Comparison of ENCODE assay signal across 20 cellular contexts in the genomic region with DNA sequence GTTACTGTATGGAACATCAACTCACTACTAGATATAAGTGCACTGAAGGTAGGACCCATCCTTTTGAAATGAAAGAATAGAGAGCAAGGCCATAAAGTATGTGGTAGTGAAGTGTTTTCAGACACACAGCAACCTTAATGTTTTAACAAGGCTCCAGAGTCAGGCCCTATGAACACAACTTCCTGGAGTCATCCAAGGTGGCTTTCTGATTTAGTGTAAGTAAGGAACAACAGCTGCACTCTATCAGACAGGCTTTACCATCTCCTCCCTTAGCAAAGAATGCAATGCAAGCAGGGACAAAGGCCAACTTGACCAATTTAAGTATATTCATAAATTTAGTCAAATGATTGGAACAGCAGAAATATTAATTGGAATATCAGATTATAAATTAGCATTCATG.
A peak's percentile ranks its signal among the peaks of the same experiment; 100 is the strongest.
DNase-seq lines count a peak whose midpoint lies in the region; ATAC-seq, FAIRE-seq and TF ChIP-seq lines count a peak whose summit lies in the region.
"Had no signal": no experiment of that assay in that cellular context is flagged by ENCODE, and none has a peak within 500 bp of the region (broad histone marks: within the 10 kb centered on the region; RNA-seq: fewer than 3 reads in every experiment).

No MANE protein-coding gene starts in this region.

- H3K9me3 ChIP-seq in liver (ENCODE audit: control insufficient read depth in 4 of 4, low read length in 3 of 4) (no peaks in the 10 kb centered on the region), HepG2 (ENCODE audit: low read length) (no peaks in the 10 kb centered on the region), small intestine (ENCODE audit: control insufficient read depth, low read depth) (no peaks in the 10 kb centered on the region)
- H3K9me3 ChIP-seq: A549, Caco-2, HAP-1 had no signal

- no TSS peak for BruUV-seq in HepG2 (replicated peaks; lab: Mats Ljungman, UMichigan)

- intact Hi-C loops in HepG2 (cut with micrococcal nuclease; ENCODE audit: unreplicated experiment): no loop called here
- intact Hi-C loops in left colon (cut with DNase I, micrococcal nuclease): no loop called here
- intact Hi-C loops in activated CD8-positive, alpha-beta T cell treated with anti-CD3 and anti-CD28 coated beads for 36 hours (cut with micrococcal nuclease): no loop called here

- FAIRE-seq in HepG2 (lab: Jason Lieb, UNC) (no peak), small intestine (lab: Jason Lieb, UNC) (no peak)
- FAIRE-seq: D721Med, G401.6, GM12891, GM19239, H1 had no signal

- H4K20me1 ChIP-seq in HepG2 (ENCODE audit: insufficient read depth, low read length): no peaks in the 10 kb centered on the region

- no peak for TF ChIP-seq POLR2A in HepG2 (IDR thresholded peaks at IDR 0.05; ENCODE audit: insufficient read depth in 1 of 2, low read depth in 2 of 2, low read length in 2 of 2)

- ATAC-seq in HepG2 (no peak), left colon (peak; percentile 69), HG02884 (IDR thresholded peaks at IDR 0.05; ENCODE audit: unreplicated experiment) (no peak)
- no peak for ATAC-seq in activated CD8-positive, alpha-beta T cell treated with anti-CD3 and anti-CD28 coated beads for 36 hours
- ATAC-seq in natural killer cell treated with Interleukin-12 subunit alpha and Interleukin-12 subunit beta and Interleukin-15 and Interleukin-18, amount 100 ng/mL, for 72 hours: no peak
- ATAC-seq: A549 had no signal

- H3K36me3 Mint-ChIP-seq in activated CD8-positive, alpha-beta T cell treated with anti-CD3 and anti-CD28 coated beads for 36 hours (ENCODE audit: low read depth): no peaks in the 10 kb centered on the region
- H3K36me3 Mint-ChIP-seq in natural killer cell treated with Interleukin-12 subunit alpha and Interleukin-12 subunit beta and Interleukin-15 and Interleukin-18, amount 100 ng/mL, for 72 hours: no peaks in the 10 kb centered on the region

- no peak overlapping the region for H3K4me2 ChIP-seq in HepG2 (ENCODE audit: low read depth, low read length)
- H3K4me2 ChIP-seq: A549 had no signal

- TF ChIP-seq CTCF in liver (IDR thresholded peaks at IDR 0.05; ENCODE audit: low read depth, low read length, missing input control): no peak
- TF ChIP-seq CTCF in HepG2 (CRISPR knock-in tag; IDR thresholded peaks at IDR 0.05): no peak
- no peak for TF ChIP-seq CTCF in activated CD8-positive, alpha-beta T cell treated with anti-CD3 and anti-CD28 coated beads for 36 hours (IDR thresholded peaks at IDR 0.05)

- H3K4me3 Mint-ChIP-seq in activated CD8-positive, alpha-beta T cell treated with anti-CD3 and anti-CD28 coated beads for 36 hours: no peak overlapping the region
- H3K4me3 Mint-ChIP-seq in natural killer cell treated with Interleukin-12 subunit alpha and Interleukin-12 subunit beta and Interleukin-15 and Interleukin-18, amount 100 ng/mL, for 72 hours: no peak overlapping the region
- H3K4me3 Mint-ChIP-seq: CD4-positive, alpha-beta T cell had no signal

- peaks cover 0 to 2% (median under 1%) of the 10 kb centered on the region in 4 donors for H3K36me3 ChIP-seq in liver (ENCODE audit: control insufficient read depth in 4 of 4, insufficient read depth in 3 of 4, low read depth in 1 of 4, low read length in 3 of 4)
- H3K36me3 ChIP-seq in HepG2 (replicated peaks in 1 of 2; ENCODE audit: control insufficient read depth in 1 of 2, insufficient read depth in 2 of 2, low read length in 2 of 2): peaks cover 2 to 7% of the 10 kb centered on the region in 2 experiments; a peak in 1 of 5 replicates
- H3K36me3 ChIP-seq in small intestine (ENCODE audit: control insufficient read depth in 2 of 2, insufficient read depth in 2 of 2, low read length in 2 of 2): no peaks in the 10 kb centered on the region
- H3K36me3 ChIP-seq: HAP-1 had no signal

- H3K4me1 ChIP-seq in liver (ENCODE audit: control insufficient read depth in 4 of 4, insufficient read depth in 4 of 4, low read length in 3 of 4) (peaks cover 0 to 30% (median 7%) of the 10 kb centered on the region in 4 donors), HepG2 (ENCODE audit: insufficient read depth, low read length) (no peaks in the 10 kb centered on the region), small intestine (ENCODE audit: control insufficient read depth in 2 of 2, insufficient read depth in 1 of 2, low read depth in 1 of 2, low read length in 1 of 2) (no peaks in the 10 kb centered on the region)
- H3K4me1 ChIP-seq: A549, Caco-2, HAP-1 had no signal

- no peak for TF ChIP-seq RAD21 in liver (IDR thresholded peaks at IDR 0.05)
- TF ChIP-seq RAD21 in HepG2 (CRISPR knock-in tag; IDR thresholded peaks at IDR 0.05): no peak

- H3K27me3 Mint-ChIP-seq in activated CD8-positive, alpha-beta T cell treated with anti-CD3 and anti-CD28 coated beads for 36 hours: no peaks in the 10 kb centered on the region
- H3K27me3 Mint-ChIP-seq in natural killer cell treated with Interleukin-12 subunit alpha and Interleukin-12 subunit beta and Interleukin-15 and Interleukin-18, amount 100 ng/mL, for 72 hours: no peaks in the 10 kb centered on the region
- H3K27me3 Mint-ChIP-seq: CD4-positive, alpha-beta T cell had no signal

- CTCF ChIA-PET in HepG2 (lab: Yijun Ruan, JAX; ENCODE audit: low intra/inter-chr PET ratio, low total read pairs): no interaction called here
- CTCF ChIA-PET in activated CD8-positive, alpha-beta T cell treated with anti-CD3 and anti-CD28 coated beads for 36 hours (lab: Charles Lee): no interaction called here

- H3K79me2 ChIP-seq in HepG2 (ENCODE audit: insufficient read depth, low read length): no peaks in the 10 kb centered on the region

- no peak overlapping the region for H2AFZ ChIP-seq in HepG2 (ENCODE audit: low read length)

- H3K9ac ChIP-seq in liver (ENCODE audit: low read depth in 1 of 2, low read length in 2 of 2) (peak overlapping the region in 1 of 2 donors; percentile 33), HepG2 (ENCODE audit: insufficient read depth, low read depth, low read length) (no peak overlapping the region)

- no peaks in the 10 kb centered on the region for H3K4me1 Mint-ChIP-seq in activated CD8-positive, alpha-beta T cell treated with anti-CD3 and anti-CD28 coated beads for 36 hours (ENCODE audit: low read depth)
- no peaks in the 10 kb centered on the region for H3K4me1 Mint-ChIP-seq in natural killer cell treated with Interleukin-12 subunit alpha and Interleukin-12 subunit beta and Interleukin-15 and Interleukin-18, amount 100 ng/mL, for 72 hours (ENCODE audit: low read depth in 2 of 2)

- peaks cover 11% of the 10 kb centered on the region for H3K9me3 Mint-ChIP-seq in activated CD8-positive, alpha-beta T cell treated with anti-CD3 and anti-CD28 coated beads for 36 hours
- H3K9me3 Mint-ChIP-seq in natural killer cell treated with Interleukin-12 subunit alpha and Interleukin-12 subunit beta and Interleukin-15 and Interleukin-18, amount 100 ng/mL, for 72 hours: peaks cover 6% of the 10 kb centered on the region

- H3K4me3 ChIP-seq in liver (ENCODE audit: low read depth in 1 of 3, low read length in 3 of 3): no peak overlapping the region
- no peak overlapping the region for H3K4me3 ChIP-seq in HepG2 (replicated peaks in 1 of 3; ENCODE audit: insufficient read depth in 1 of 3, low read depth in 2 of 3, low read length in 3 of 3)
- no peak overlapping the region for H3K4me3 ChIP-seq in small intestine (ENCODE audit: low read depth in 1 of 2, low read length in 2 of 2)
- H3K4me3 ChIP-seq: A549, HAP-1 had no signal

- TF ChIP-seq EP300 in HepG2 (IDR thresholded peaks at IDR 0.05; ENCODE audit: low read depth in 2 of 2, low read length in 2 of 2) (no peak), HepG2 (CRISPR knock-in tag; IDR thresholded peaks at IDR 0.05; ENCODE audit: borderline replicate concordance) (no peak)

- POLR2A ChIA-PET in HepG2 (lab: Yijun Ruan, JAX): no interaction called here
- POLR2A ChIA-PET in activated CD8-positive, alpha-beta T cell treated with anti-CD3 and anti-CD28 coated beads for 36 hours (lab: Charles Lee): no interaction called here

- in situ Hi-C loops in HepG2 (cut with HindIII; ENCODE audit: extremely low pct_ligation_motif_present, low pct_unique_long_range_greater_than_20kb): no loop called here

- peak overlapping the region; percentile 48 to 61 for H3K27ac ChIP-seq in liver (ENCODE audit: low read depth in 1 of 2, low read length in 2 of 2)
- H3K27ac ChIP-seq in HepG2 (ENCODE audit: extremely low read length, insufficient read depth, low read length): no peak overlapping the region
- no peak overlapping the region for H3K27ac ChIP-seq in small intestine (ENCODE audit: low read depth in 1 of 2, low read length in 1 of 2)
- H3K27ac ChIP-seq: 22Rv1, A549, C4-2B had no signal

- no peak overlapping the region for H3K27ac Mint-ChIP-seq in activated CD8-positive, alpha-beta T cell treated with anti-CD3 and anti-CD28 coated beads for 36 hours
- no peak overlapping the region for H3K27ac Mint-ChIP-seq in natural killer cell treated with Interleukin-12 subunit alpha and Interleukin-12 subunit beta and Interleukin-15 and Interleukin-18, amount 100 ng/mL, for 72 hours
- H3K27ac Mint-ChIP-seq: CD4-positive, alpha-beta T cell had no signal

- DNase-seq in HepG2 (ENCODE audit: low spot score) (no peak), left colon (no peak), myocyte (ENCODE audit: low read depth) (peak; percentile 20), small intestine (peak; percentile 33)
- no peak for DNase-seq in activated CD8-positive, alpha-beta T cell treated with anti-CD3 and anti-CD28 coated beads for 36 hours
- no peak for DNase-seq in natural killer cell treated with Interleukin-12 subunit alpha and Interleukin-12 subunit beta and Interleukin-15 and Interleukin-18, amount 100 ng/mL, for 72 hours (ENCODE audit: low spot score)
- DNase-seq: AML-193; Caco-2; CD4-positive, alpha-beta T cell had no signal

- H3K27me3 ChIP-seq in liver (ENCODE audit: control insufficient read depth in 4 of 4, insufficient read depth in 4 of 4, low read length in 3 of 4) (no peaks in the 10 kb centered on the region), HepG2 (ENCODE audit: control insufficient read depth in 1 of 2, insufficient read depth in 2 of 2, low read length in 2 of 2) (no peaks in the 10 kb centered on the region), small intestine (ENCODE audit: control insufficient read depth in 2 of 2, insufficient read depth in 2 of 2, low read length in 2 of 2) (no peaks in the 10 kb centered on the region)

TF ChIP-seq in HepG2, 621 proteins besides CTCF, POLR2A, EP300 and RAD21:
- no peak for TF ChIP-seq SIX4 (CRISPR knock-in tag; IDR thresholded peaks at IDR 0.05)

Comparison
In these comparisons a context has a peak if more than half of its experiments do, and no peak if none do; other contexts are left out.
1. H3K27ac ChIP-seq: peak in liver (2 of 2); none in HepG2 (single experiment) and small intestine (0 of 2).
2. DNase-seq: peak in myocyte (single experiment) and small intestine (single experiment); none in HepG2 (single experiment), left colon (0 of 2), activated CD8-positive, alpha-beta T cell treated with anti-CD3 and anti-CD28 coated beads for 36 hours (single experiment) and natural killer cell treated with Interleukin-12 subunit alpha and Interleukin-12 subunit beta and Interleukin-15 and Interleukin-18, amount 100 ng/mL, for 72 hours (single experiment).